In the genomic region with DNA sequence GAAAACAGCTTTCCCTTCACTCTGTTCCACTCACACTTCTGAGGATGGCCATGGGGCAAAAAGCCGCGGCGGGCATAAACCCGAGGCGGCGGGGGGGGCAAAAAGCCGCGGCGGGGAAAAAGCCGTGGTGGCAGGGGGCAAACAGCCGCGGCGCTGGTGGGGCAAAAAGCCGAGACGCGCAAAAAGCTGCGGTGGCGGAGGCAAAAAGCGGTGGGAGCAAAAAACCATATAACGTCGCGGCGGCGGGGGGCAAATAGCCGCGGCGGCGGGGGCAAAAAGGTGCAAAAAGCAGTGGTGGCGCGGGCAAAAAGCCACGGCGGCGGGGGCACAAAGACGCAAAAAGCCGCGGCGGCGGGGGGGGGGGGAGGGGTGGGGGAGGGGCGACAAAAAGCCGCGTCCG, we compare ENCODE assay signal across 7 cellular contexts.
A peak's percentile ranks its signal among the peaks of the same experiment; 100 is the strongest.
DNase-seq lines count a peak whose midpoint lies in the region; ATAC-seq, FAIRE-seq and TF ChIP-seq lines count a peak whose summit lies in the region.
"Not testable (repeated sequence)": the region's sequence is repeated elsewhere in the genome, so short reads cannot be mapped to it uniquely, and the experiment has no call there.

No MANE protein-coding gene starts in this region.

- not testable (repeated sequence) for H3K27ac Mint-ChIP-seq in T-helper 17 cell

- H3K4me2 ChIP-seq in neuronal stem cell (ENCODE audit: insufficient read depth, low read length, poor library complexity, severe bottlenecking) = peak overlapping the region; percentile 33

- H2BK5ac ChIP-seq in neuronal stem cell (ENCODE audit: low read length) = not testable (repeated sequence)

- not testable (repeated sequence) for FAIRE-seq in bronchial epithelial cell (lab: Jason Lieb, UNC)

- not testable (repeated sequence) for ATAC-seq in T-helper 17 cell

- not testable (repeated sequence) for H3K27ac ChIP-seq in AG04450 (ENCODE audit: low read depth, low read length); HL-60 (replicated peaks); neuronal stem cell (replicated peaks; ENCODE audit: low read length)

- H3K79me1 ChIP-seq in neuronal stem cell (ENCODE audit: low read depth, low read length) = not testable (repeated sequence)

- H3K9ac ChIP-seq in neuronal stem cell (ENCODE audit: low read depth, low read length, poor library complexity) = not testable (repeated sequence)

- POLR2A ChIA-PET in AG04450 (lab: Yijun Ruan, JAX) = not testable (repeated sequence)

- H2BK15ac ChIP-seq in neuronal stem cell (ENCODE audit: low read length) = not testable (repeated sequence)

- not testable (repeated sequence) for TF ChIP-seq CTCF in AG04450 (IDR thresholded peaks at IDR 0.05; ENCODE audit: low read depth, low read length); HL-60 (IDR thresholded peaks at IDR 0.05; ENCODE audit: insufficient read depth, low read length); bronchial epithelial cell (IDR thresholded peaks at IDR 0.05; ENCODE audit: insufficient read depth, low read length, severe bottlenecking); fibroblast of villous mesenchyme (IDR thresholded peaks at IDR 0.05; ENCODE audit: insufficient read depth, low read depth, low read length)

- not testable (repeated sequence) for H3K36me3 ChIP-seq in bronchial epithelial cell (ENCODE audit: control insufficient read depth, insufficient read depth, low read length); neuronal stem cell (replicated peaks in 1 of 2; ENCODE audit: control insufficient read depth in 2 of 2, insufficient read depth in 2 of 2, low read length in 2 of 2)

- not testable (repeated sequence) for H3K23ac ChIP-seq in neuronal stem cell (ENCODE audit: low read depth, low read length, poor library complexity)

- not testable (repeated sequence) for DNase-seq in AG04450 (ENCODE audit: low read depth, low spot score); HL-60 (ENCODE audit: low read depth in 1 of 2, low spot score in 1 of 2); T-helper 17 cell; bronchial epithelial cell (ENCODE audit: low read depth); fibroblast of villous mesenchyme (ENCODE audit: low read depth); neuronal stem cell (ENCODE audit: low spot score)
- DNase-seq in stimulated activated CD4-positive, alpha-beta T cell treated with anti-CD3 and anti-CD28 coated beads, Interleukin-4, amount 100 ng/mL, for 1 hour = peak; percentile 1

- not testable (repeated sequence) for H4K91ac ChIP-seq in neuronal stem cell (ENCODE audit: low read depth, low read length, poor library complexity)

- not testable (repeated sequence) for H2AK5ac ChIP-seq in neuronal stem cell (ENCODE audit: low read depth, low read length)

- H3K4me1 ChIP-seq in neuronal stem cell (ENCODE audit: control insufficient read depth in 2 of 2, insufficient read depth in 1 of 2, low read depth in 1 of 2, low read length in 2 of 2) = not testable (repeated sequence)

- not testable (repeated sequence) for H2BK120ac ChIP-seq in neuronal stem cell (ENCODE audit: low read depth, low read length)

- not testable (repeated sequence) for H3K36me3 Mint-ChIP-seq in T-helper 17 cell (ENCODE audit: low read depth)

- not testable (repeated sequence) for H3K9me3 ChIP-seq in AG04450 (ENCODE audit: control insufficient read depth, insufficient read depth, low read length); T-helper 17 cell (ENCODE audit: control insufficient read depth, low read length, poor library complexity, severe bottlenecking); neuronal stem cell (replicated peaks in 1 of 2; ENCODE audit: control insufficient read depth in 2 of 2, insufficient read depth in 1 of 2, low read depth in 1 of 2, low read length in 2 of 2)

- not testable (repeated sequence) for H3K27me3 Mint-ChIP-seq in T-helper 17 cell

- CTCF ChIA-PET in AG04450 (lab: Charles Lee) = not testable (repeated sequence)

- not testable (repeated sequence) for H3K4ac ChIP-seq in neuronal stem cell (ENCODE audit: low read length)

- H2AFZ ChIP-seq in neuronal stem cell (ENCODE audit: low read length) = not testable (repeated sequence)

- not testable (repeated sequence) for H4K8ac ChIP-seq in neuronal stem cell (ENCODE audit: low read depth, low read length)

- H3K4me3 ChIP-seq in AG04450 (ENCODE audit: low read depth, low read length) (peak overlapping the region; percentile 52), HL-60 (replicated peaks; ENCODE audit: insufficient read depth, low read length) (peak overlapping the region; percentile 33), bronchial epithelial cell (ENCODE audit: low read depth, low read length) (peak overlapping the region; percentile 22), fibroblast of villous mesenchyme (ENCODE audit: low read depth, low read length) (peak overlapping the region; percentile 47)
- not testable (repeated sequence) for H3K4me3 ChIP-seq in neuronal stem cell (ENCODE audit: low read length in 2 of 2)

- H3K14ac ChIP-seq in neuronal stem cell (ENCODE audit: low read length) = not testable (repeated sequence)

- H3K18ac ChIP-seq in neuronal stem cell (ENCODE audit: low read length) = not testable (repeated sequence)

- not testable (repeated sequence) for H3K27me3 ChIP-seq in AG04450 (ENCODE audit: control insufficient read depth, insufficient read depth, low read length); HL-60 (ENCODE audit: insufficient read depth, poor library complexity, severe bottlenecking); bronchial epithelial cell (ENCODE audit: control insufficient read depth, insufficient read depth, low read length); neuronal stem cell (ENCODE audit: control insufficient read depth in 3 of 3, insufficient read depth in 3 of 3, low read depth in 1 of 3, low read length in 3 of 3)

- peak overlapping the region; percentile 19 for H3K4me3 Mint-ChIP-seq in T-helper 17 cell

- no CpG with 5 or more reads among the region's 42 CpGs for WGBS in neuronal stem cell (ENCODE audit: extremely low coverage in 2 of 2, insufficient read length in 2 of 2, insufficient replicate concordance in 1 of 2), 2 donors

- H3K4me1 Mint-ChIP-seq in T-helper 17 cell = not testable (repeated sequence)

- H2BK12ac ChIP-seq in neuronal stem cell (ENCODE audit: low read length) = not testable (repeated sequence)
